Comparison of ENCODE assay signal across 11 cellular contexts in the genomic region with DNA sequence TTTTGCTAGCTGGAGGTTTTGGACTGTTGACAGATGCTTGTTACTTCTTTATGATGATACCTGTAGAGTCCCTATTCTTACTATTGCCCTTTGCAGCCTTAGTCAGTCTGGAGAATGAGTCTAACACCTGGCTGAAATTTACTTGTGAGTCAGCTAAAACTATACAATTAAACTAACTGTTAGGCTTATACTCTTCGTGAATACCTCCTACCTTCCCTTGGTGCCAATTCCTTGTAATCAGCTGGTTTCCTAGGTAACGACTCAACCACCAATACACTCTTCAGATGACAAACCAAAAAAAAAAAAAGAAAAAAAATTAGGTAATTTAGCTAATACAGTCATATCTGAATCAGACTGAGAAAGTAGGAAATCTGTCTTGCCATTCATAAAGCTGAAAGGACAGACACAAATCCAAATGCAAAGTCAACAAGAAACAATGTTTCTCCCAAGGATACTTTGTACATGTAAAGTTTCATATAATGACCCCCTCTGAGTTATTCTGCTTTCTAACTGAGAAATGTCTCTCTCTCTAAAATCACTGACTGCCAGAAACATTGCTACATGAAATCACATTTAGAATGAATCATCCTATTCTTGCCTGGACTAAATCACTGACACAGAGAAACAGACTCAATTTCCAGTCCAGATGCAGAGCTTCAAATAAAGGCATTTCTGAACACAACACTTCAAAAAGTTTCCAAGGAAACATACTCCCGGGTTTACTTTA. TPM values are rescaled to one million over a fixed set of nuclear protein-coding genes. Genes with fewer than 3 reads are reported as not detected.
DNase-seq lines count a peak whose midpoint lies in the region; ATAC-seq and TF ChIP-seq lines count a peak whose summit lies in the region.
"Had no signal": no experiment of that assay in that cellular context is flagged by ENCODE, and none has a peak within 500 bp of the region (broad histone marks: within the 10 kb centered on the region; RNA-seq: fewer than 3 reads in every experiment).

No MANE protein-coding gene starts in this region.

- H3K27me3 Mint-ChIP-seq in osteocyte (ENCODE audit: unreplicated experiment) = no peaks in the 10 kb centered on the region
- no peaks in the 10 kb centered on the region for H3K27me3 Mint-ChIP-seq in stimulated activated naive B cell treated with anti-CD40 and anti-IgM and Interleukin-4, amounts not matched to agents 10 μg/mL and 1 μg/mL and 100 μg/mL, for 72 hours

- H3K9me2 ChIP-seq in PC-9 (ENCODE audit: insufficient read depth) = no peaks in the 10 kb centered on the region

- CTCF ChIA-PET in PC-9 (lab: Charles Lee) = no interaction called here

- TF ChIP-seq EP300 in esophagus muscularis mucosa (IDR thresholded peaks at IDR 0.05) = no peak

- H3K4me1 ChIP-seq in PC-9 (replicated peaks; ENCODE audit: insufficient read depth) (peaks cover 20% of the 10 kb centered on the region), esophagus muscularis mucosa (peaks cover 0 to 9% (median 7%) of the 10 kb centered on the region in 4 donors), Peyer's patch (no peaks in the 10 kb centered on the region)

- WGBS in esophagus muscularis mucosa = 50% methylated on average over 3 of the region's 3 CpGs

- H3K27me3 ChIP-seq in PC-9 (ENCODE audit: insufficient read depth, low read depth) (no peaks in the 10 kb centered on the region), esophagus muscularis mucosa (no peaks in the 10 kb centered on the region), Peyer's patch (no peaks in the 10 kb centered on the region)

- intact Hi-C loops in PC-9 (cut with micrococcal nuclease; ENCODE audit: unreplicated experiment) (no loop called here), esophagus muscularis mucosa (cut with DNase I) (loop anchor here (10.0 kb wide), 1 partner anchor 118 kb away; no protein-coding TSS in a partner anchor)

- H3K4me3 ChIP-seq in PC-9 (no peak overlapping the region), esophagus muscularis mucosa (no peak overlapping the region), Peyer's patch (no peak overlapping the region)
- H3K4me3 ChIP-seq: SK-N-MC had no signal

- TF ChIP-seq POLR2A in esophagus muscularis mucosa (IDR thresholded peaks at IDR 0.05; ENCODE audit: low read depth) (no peak), Peyer's patch (IDR thresholded peaks at IDR 0.05) (no peak)

- no peaks in the 10 kb centered on the region for H3K9me3 ChIP-seq in PC-9 (ENCODE audit: insufficient read depth, low read depth)
- H3K9me3 ChIP-seq in esophagus muscularis mucosa = no peaks in the 10 kb centered on the region
- H3K9me3 ChIP-seq in Peyer's patch = no peaks in the 10 kb centered on the region

- no peaks in the 10 kb centered on the region for H4K20me1 ChIP-seq in PC-9 (ENCODE audit: insufficient read depth)

- POLR2A ChIA-PET in PC-9 (lab: Charles Lee; ENCODE audit: unreplicated experiment) = no interaction called here

- H3K4me1 Mint-ChIP-seq in osteocyte (ENCODE audit: unreplicated experiment) = peaks cover 11% of the 10 kb centered on the region
- H3K4me1 Mint-ChIP-seq in stimulated activated naive B cell treated with anti-CD40 and anti-IgM and Interleukin-4, amounts not matched to agents 10 μg/mL and 1 μg/mL and 100 μg/mL, for 72 hours = peaks cover 0 to 7% of the 10 kb centered on the region in 2 donors

- H2AFZ ChIP-seq in PC-9 = no peak overlapping the region

- H3K9me3 Mint-ChIP-seq in osteocyte (ENCODE audit: unreplicated experiment) = no peaks in the 10 kb centered on the region
- peaks cover 4 to 7% of the 10 kb centered on the region in 2 donors for H3K9me3 Mint-ChIP-seq in stimulated activated naive B cell treated with anti-CD40 and anti-IgM and Interleukin-4, amounts not matched to agents 10 μg/mL and 1 μg/mL and 100 μg/mL, for 72 hours

- H3K27ac ChIP-seq in PC-9 (0 out of 2 replicates have a peak overlapping the region, but pooled peaks have one; percentile 38), esophagus muscularis mucosa (replicated peaks in 1 of 4) (peak overlapping the region; percentile 29 to 58 (median 34)), Peyer's patch (no peak overlapping the region)
- H3K27ac ChIP-seq: SK-N-MC had no signal

- H3F3A ChIP-seq in PC-9 (ENCODE audit: insufficient read depth, low read depth) = peaks cover 22% of the 10 kb centered on the region

- peaks cover 43% of the 10 kb centered on the region for H3K36me3 ChIP-seq in PC-9 (ENCODE audit: low read depth)
- H3K36me3 ChIP-seq in esophagus muscularis mucosa = peaks cover 0 to 63% (median 41%) of the 10 kb centered on the region in 4 donors
- peaks cover 0 to 76% (median 4%) of the 10 kb centered on the region in 3 donors for H3K36me3 ChIP-seq in Peyer's patch

- H3K4me3 Mint-ChIP-seq in osteocyte (ENCODE audit: unreplicated experiment) = no peak overlapping the region
- no peak overlapping the region for H3K4me3 Mint-ChIP-seq in stimulated activated naive B cell treated with anti-CD40 and anti-IgM and Interleukin-4, amounts not matched to agents 10 μg/mL and 1 μg/mL and 100 μg/mL, for 72 hours

- peaks cover 56% of the 10 kb centered on the region for H3K36me3 Mint-ChIP-seq in osteocyte (ENCODE audit: unreplicated experiment)
- peaks cover 45 to 46% of the 10 kb centered on the region in 2 donors for H3K36me3 Mint-ChIP-seq in stimulated activated naive B cell treated with anti-CD40 and anti-IgM and Interleukin-4, amounts not matched to agents 10 μg/mL and 1 μg/mL and 100 μg/mL, for 72 hours

- DNase-seq in GM03348 (ENCODE audit: low spot score) (peak; percentile 55), PC-9 (peak in 1 of 2 experiments; percentile 72), esophagus muscularis mucosa (ENCODE audit: extremely low spot score) (no peak), osteocyte (ENCODE audit: extremely low spot score, unreplicated experiment) (no peak), Peyer's patch (no peak)
- DNase-seq in stimulated activated naive B cell treated with anti-CD40 and anti-IgM and Interleukin-4, amounts not matched to agents 10 μg/mL and 1 μg/mL and 100 μg/mL, for 72 hours = no peak
- no peak for DNase-seq in activated CD8-positive, alpha-beta memory T cell treated with anti-CD3 and anti-CD28 coated beads, Interleukin-2, amount 50 U/mL, for 4 hours
- DNase-seq: NCI-H2081 treated with DMSO at 0.1 percent for 48 hours, small intestine had no signal

- no peak for ATAC-seq in GM19328 (IDR thresholded peaks at IDR 0.05; ENCODE audit: unreplicated experiment)
- no peak for ATAC-seq in stimulated activated naive B cell treated with anti-CD40 and anti-IgM and Interleukin-4, amounts not matched to agents 10 μg/mL and 1 μg/mL and 100 μg/mL, for 72 hours (replicated peaks)

- H3K27ac Mint-ChIP-seq in osteocyte (ENCODE audit: unreplicated experiment) = peak overlapping the region; percentile 62
- no peak overlapping the region for H3K27ac Mint-ChIP-seq in stimulated activated naive B cell treated with anti-CD40 and anti-IgM and Interleukin-4, amounts not matched to agents 10 μg/mL and 1 μg/mL and 100 μg/mL, for 72 hours

- no peak overlapping the region for H3K4me2 ChIP-seq in PC-9

- no peaks in the 10 kb centered on the region for H3K79me2 ChIP-seq in PC-9 (ENCODE audit: low read depth)

- TF ChIP-seq CTCF in PC-9 (conservative IDR thresholded peaks at IDR 0.05) (no peak), esophagus muscularis mucosa (IDR thresholded peaks at IDR 0.05) (no peak), osteocyte (IDR thresholded peaks at IDR 0.05) (no peak), Peyer's patch (IDR thresholded peaks at IDR 0.05) (no peak)

- BruUV-seq in PC-9 (replicated peaks; lab: Mats Ljungman, UMichigan) = no TSS peak

RNA-seq across cellular contexts. Expression of a gene that starts 56.5 kb away (rescaled TPM):
- 2.4 and 4.6 TPM in 2 replicates for total RNA-seq in PC-9 (2021)
- 10 to 100 TPM; 11.2 to 17.7 (median 12.3) TPM for total RNA-seq in esophagus muscularis mucosa
- 9.0 and 9.8 TPM in 2 replicates for total RNA-seq in osteocyte
- total RNA-seq in Peyer's patch = 10 to 100 TPM; 11.3 to 20.4 (median 15.5) TPM

Comparison
In these comparisons a context has a peak if more than half of its experiments do, and no peak if none do; other contexts are left out.
1. H3K27ac ChIP-seq: peak in PC-9 (single experiment) and esophagus muscularis mucosa (4 of 4); none in Peyer's patch (0 of 4).